ENCODE assay signal across 1 cellular context in genomic region chr1:197173571-197174482, GRCh38.
TF ChIP-seq lines count a peak whose summit lies in the region.

No MANE protein-coding gene starts in this region.

TF ChIP-seq in HepG2, 621 proteins besides CTCF, POLR2A, EP300 and RAD21 (continued from another document and continues in another):
- TF ChIP-seq RFXANK (CRISPR knock-in tag; IDR thresholded peaks at IDR 0.05) (0 out of 2 replicates have a peak, but pooled peaks have one; percentile 39), JARID2 (CRISPR knock-in tag; IDR thresholded peaks at IDR 0.05; ENCODE audit: insufficient replicate concordance) (no peak), NR3C1 (CRISPR knock-in tag; IDR thresholded peaks at IDR 0.05) (no peak), KMT2A (CRISPR knock-in tag; IDR thresholded peaks at IDR 0.05) (peak; percentile 46; the same call in 1 of the 2 replicates), TOE1 (CRISPR knock-in tag; IDR thresholded peaks at IDR 0.05) (peak; percentile 52; the same call in 1 of the 2 replicates), ZNF205 (CRISPR knock-in tag; IDR thresholded peaks at IDR 0.05) (peak; percentile 57; the same call in 1 of the 2 replicates), ZNF230 (CRISPR knock-in tag; IDR thresholded peaks at IDR 0.05) (no peak), TCF7L2 (IDR thresholded peaks at IDR 0.05; ENCODE audit: low read depth, low read length) (no peak), SIN3B (IDR thresholded peaks at IDR 0.05; ENCODE audit: low read length) (no peak), ZNF776 (CRISPR knock-in tag; IDR thresholded peaks at IDR 0.05) (no peak), GTF3A (CRISPR knock-in tag; conservative IDR thresholded peaks at IDR 0.05) (no peak), ATF3 (CRISPR knock-in tag; IDR thresholded peaks at IDR 0.05) (0 out of 2 replicates have a peak, but pooled peaks have one; percentile 48), TBX2 (CRISPR knock-in tag; IDR thresholded peaks at IDR 0.05; ENCODE audit: borderline replicate concordance) (peak; percentile 64; the same call in 1 of the 2 replicates), EED (CRISPR knock-in tag; IDR thresholded peaks at IDR 0.05) (no peak), THAP11 (CRISPR knock-in tag; IDR thresholded peaks at IDR 0.05) (peak; percentile 72), ZBTB2 (CRISPR knock-in tag; IDR thresholded peaks at IDR 0.05; ENCODE audit: low read depth) (no peak), DDIT3 (CRISPR knock-in tag; IDR thresholded peaks at IDR 0.05) (no peak), ZNF12 (CRISPR knock-in tag; IDR thresholded peaks at IDR 0.05) (0 out of 2 replicates have a peak, but pooled peaks have one; percentile 23), DMAP1 (CRISPR knock-in tag; IDR thresholded peaks at IDR 0.05) (peak; percentile 54; the same call in 1 of the 2 replicates), NR2F6 (IDR thresholded peaks at IDR 0.05) (peak; percentile 94), NR2F6 (CRISPR knock-in tag; IDR thresholded peaks at IDR 0.05) (peak; percentile 95), MIXL1 (CRISPR knock-in tag; IDR thresholded peaks at IDR 0.05) (peak; percentile 89), HOXA3 (CRISPR knock-in tag; IDR thresholded peaks at IDR 0.05) (0 out of 2 replicates have a peak, but pooled peaks have one; percentile 19), ZNF33A (CRISPR knock-in tag; IDR thresholded peaks at IDR 0.05; ENCODE audit: borderline replicate concordance) (peak; percentile 28; the same call in 1 of the 2 replicates), MXD4 (CRISPR knock-in tag; IDR thresholded peaks at IDR 0.05) (0 out of 2 replicates have a peak, but pooled peaks have one; percentile 25), HDAC2 (CRISPR knock-in tag; IDR thresholded peaks at IDR 0.05) (peak; percentile 89), ZNF629 (CRISPR knock-in tag; conservative IDR thresholded peaks at IDR 0.05) (no peak), TSC22D2 (CRISPR knock-in tag; IDR thresholded peaks at IDR 0.05; ENCODE audit: borderline replicate concordance) (no peak), ZNF280D (CRISPR knock-in tag; IDR thresholded peaks at IDR 0.05) (0 out of 2 replicates have a peak, but pooled peaks have one; percentile 43), THRA (CRISPR knock-in tag; IDR thresholded peaks at IDR 0.05; ENCODE audit: borderline replicate concordance) (peak; percentile 71), HNRNPK (IDR thresholded peaks at IDR 0.05; ENCODE audit: low read depth, low read length, poor library complexity, severe bottlenecking) (no peak), MATR3 (CRISPR knock-in tag; IDR thresholded peaks at IDR 0.05) (no peak), ZBTB20 (CRISPR knock-in tag; IDR thresholded peaks at IDR 0.05; ENCODE audit: borderline replicate concordance, low read depth) (peak; percentile 81), AGO2 (optimal IDR thresholded peaks at IDR 0.05; ENCODE audit: low read depth, low read length) (no peak), CEBPB (IDR thresholded peaks at IDR 0.05; ENCODE audit: borderline replicate concordance, low read depth, low read length) (peak; percentile 97), KDM5A (IDR thresholded peaks at IDR 0.05; ENCODE audit: borderline replicate concordance, low read length) (no peak; the same call in 1 of the 2 replicates), PAXIP1 (CRISPR knock-in tag; conservative IDR thresholded peaks at IDR 0.05) (peak; percentile 92), ETV5 (CRISPR knock-in tag; IDR thresholded peaks at IDR 0.05; ENCODE audit: borderline replicate concordance) (peak; percentile 88), GABPB1 (CRISPR knock-in tag; IDR thresholded peaks at IDR 0.05) (no peak), ZNF749 (CRISPR knock-in tag; IDR thresholded peaks at IDR 0.05; ENCODE audit: borderline replicate concordance) (no peak)
- TF ChIP-seq, protein P1, sequence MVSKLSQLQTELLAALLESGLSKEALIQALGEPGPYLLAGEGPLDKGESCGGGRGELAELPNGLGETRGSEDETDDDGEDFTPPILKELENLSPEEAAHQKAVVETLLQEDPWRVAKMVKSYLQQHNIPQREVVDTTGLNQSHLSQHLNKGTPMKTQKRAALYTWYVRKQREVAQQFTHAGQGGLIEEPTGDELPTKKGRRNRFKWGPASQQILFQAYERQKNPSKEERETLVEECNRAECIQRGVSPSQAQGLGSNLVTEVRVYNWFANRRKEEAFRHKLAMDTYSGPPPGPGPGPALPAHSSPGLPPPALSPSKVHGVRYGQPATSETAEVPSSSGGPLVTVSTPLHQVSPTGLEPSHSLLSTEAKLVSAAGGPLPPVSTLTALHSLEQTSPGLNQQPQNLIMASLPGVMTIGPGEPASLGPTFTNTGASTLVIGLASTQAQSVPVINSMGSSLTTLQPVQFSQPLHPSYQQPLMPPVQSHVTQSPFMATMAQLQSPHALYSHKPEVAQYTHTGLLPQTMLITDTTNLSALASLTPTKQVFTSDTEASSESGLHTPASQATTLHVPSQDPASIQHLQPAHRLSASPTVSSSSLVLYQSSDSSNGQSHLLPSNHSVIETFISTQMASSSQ (IDR thresholded peaks at IDR 0.05; ENCODE audit: low read depth) = peak; percentile 41; the same call in 1 of the 2 replicates
- TF ChIP-seq, protein P1 (CRISPR knock-in tag; IDR thresholded peaks at IDR 0.05; ENCODE audit: borderline replicate concordance) = no peak; the same call in 1 of the 2 replicates
- TF ChIP-seq, protein P2, sequence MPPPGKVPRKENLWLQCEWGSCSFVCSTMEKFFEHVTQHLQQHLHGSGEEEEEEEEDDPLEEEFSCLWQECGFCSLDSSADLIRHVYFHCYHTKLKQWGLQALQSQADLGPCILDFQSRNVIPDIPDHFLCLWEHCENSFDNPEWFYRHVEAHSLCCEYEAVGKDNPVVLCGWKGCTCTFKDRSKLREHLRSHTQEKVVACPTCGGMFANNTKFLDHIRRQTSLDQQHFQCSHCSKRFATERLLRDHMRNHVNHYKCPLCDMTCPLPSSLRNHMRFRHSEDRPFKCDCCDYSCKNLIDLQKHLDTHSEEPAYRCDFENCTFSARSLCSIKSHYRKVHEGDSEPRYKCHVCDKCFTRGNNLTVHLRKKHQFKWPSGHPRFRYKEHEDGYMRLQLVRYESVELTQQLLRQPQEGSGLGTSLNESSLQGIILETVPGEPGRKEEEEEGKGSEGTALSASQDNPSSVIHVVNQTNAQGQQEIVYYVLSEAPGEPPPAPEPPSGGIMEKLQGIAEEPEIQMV (CRISPR knock-in tag; IDR thresholded peaks at IDR 0.05; ENCODE audit: low read depth) = no peak
- TF ChIP-seq, protein P3, sequence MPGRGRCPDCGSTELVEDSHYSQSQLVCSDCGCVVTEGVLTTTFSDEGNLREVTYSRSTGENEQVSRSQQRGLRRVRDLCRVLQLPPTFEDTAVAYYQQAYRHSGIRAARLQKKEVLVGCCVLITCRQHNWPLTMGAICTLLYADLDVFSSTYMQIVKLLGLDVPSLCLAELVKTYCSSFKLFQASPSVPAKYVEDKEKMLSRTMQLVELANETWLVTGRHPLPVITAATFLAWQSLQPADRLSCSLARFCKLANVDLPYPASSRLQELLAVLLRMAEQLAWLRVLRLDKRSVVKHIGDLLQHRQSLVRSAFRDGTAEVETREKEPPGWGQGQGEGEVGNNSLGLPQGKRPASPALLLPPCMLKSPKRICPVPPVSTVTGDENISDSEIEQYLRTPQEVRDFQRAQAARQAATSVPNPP (CRISPR knock-in tag; IDR thresholded peaks at IDR 0.05) = 0 out of 2 replicates have a peak, but pooled peaks have one; percentile 51
- TF ChIP-seq, protein P4, sequence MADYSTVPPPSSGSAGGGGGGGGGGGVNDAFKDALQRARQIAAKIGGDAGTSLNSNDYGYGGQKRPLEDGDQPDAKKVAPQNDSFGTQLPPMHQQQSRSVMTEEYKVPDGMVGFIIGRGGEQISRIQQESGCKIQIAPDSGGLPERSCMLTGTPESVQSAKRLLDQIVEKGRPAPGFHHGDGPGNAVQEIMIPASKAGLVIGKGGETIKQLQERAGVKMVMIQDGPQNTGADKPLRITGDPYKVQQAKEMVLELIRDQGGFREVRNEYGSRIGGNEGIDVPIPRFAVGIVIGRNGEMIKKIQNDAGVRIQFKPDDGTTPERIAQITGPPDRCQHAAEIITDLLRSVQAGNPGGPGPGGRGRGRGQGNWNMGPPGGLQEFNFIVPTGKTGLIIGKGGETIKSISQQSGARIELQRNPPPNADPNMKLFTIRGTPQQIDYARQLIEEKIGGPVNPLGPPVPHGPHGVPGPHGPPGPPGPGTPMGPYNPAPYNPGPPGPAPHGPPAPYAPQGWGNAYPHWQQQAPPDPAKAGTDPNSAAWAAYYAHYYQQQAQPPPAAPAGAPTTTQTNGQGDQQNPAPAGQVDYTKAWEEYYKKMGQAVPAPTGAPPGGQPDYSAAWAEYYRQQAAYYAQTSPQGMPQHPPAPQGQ (CRISPR knock-in tag; IDR thresholded peaks at IDR 0.05; ENCODE audit: borderline replicate concordance) = no peak
